Comparison of ENCODE assay signal across 28 cellular contexts in genomic region chr1:245611251-245611650, GRCh38.
"Had no signal": no experiment of that assay in that cellular context is flagged by ENCODE, and none has a peak within 500 bp of the region (broad histone marks: within the 10 kb centered on the region; RNA-seq: fewer than 3 reads in every experiment).

No MANE protein-coding gene starts in this region.

- H3K36me3 ChIP-seq: ascending aorta, colonic mucosa, WERI-Rb-1 had no signal

- H3K27me3 ChIP-seq: ascending aorta, cardiac muscle cell, colonic mucosa had no signal

- DNase-seq: activated CD4-positive, alpha-beta memory T cell treated with anti-CD3 and anti-CD28 coated beads, Interleukin-2, amount 10 ng/mL, durations not matched to agents 7 days and 5 days; activated CD4-positive, alpha-beta T cell treated with anti-CD3 and anti-CD28 coated beads for 1 hour; activated CD4-positive, alpha-beta T cell treated with anti-CD3 and anti-CD28 coated beads for 36 hours; activated CD4-positive, alpha-beta T cell treated with anti-CD3 and anti-CD28 coated beads for 48 hours; activated CD4-positive, alpha-beta T cell treated with anti-CD3 and anti-CD28 coated beads, Interleukin-2, amount 10 ng/mL, durations not matched to agents 7 days and 5 days; activated CD4-positive, alpha-beta T cell treated with anti-CD3 and anti-CD28 coated beads, Interleukin-2, amount 50 U/mL, for 48 hours; activated CD4-positive, CD25-positive, alpha-beta regulatory T cell; activated CD8-positive, alpha-beta memory T cell treated with anti-CD3 and anti-CD28 coated beads for 24 hours; activated CD8-positive, alpha-beta memory T cell treated with anti-CD3 and anti-CD28 coated beads, Interleukin-2, amount 10 ng/mL, durations not matched to agents 7 days and 5 days; activated CD8-positive, alpha-beta memory T cell treated with anti-CD3 and anti-CD28 coated beads, Interleukin-2, amount 50 U/mL, for 48 hours; activated CD8-positive, alpha-beta T cell treated with anti-CD3 and anti-CD28 coated beads, Interleukin-2, amount 10 ng/mL, durations not matched to agents 7 days and 5 days; activated effector memory CD4-positive, alpha-beta T cell treated with Interleukin-2 at 50 U/mL for 16 hours; activated gamma-delta T cell; activated naive CD4-positive, alpha-beta T cell treated with anti-CD3 and anti-CD28 coated beads, Interleukin-2, amount 10 ng/mL, durations not matched to agents 7 days and 5 days; activated naive CD4-positive, alpha-beta T cell treated with Interleukin-2 at 50 U/mL for 16 hours; activated naive CD8-positive, alpha-beta T cell treated with anti-CD3 and anti-CD28 coated beads, Interleukin-2, amount 10 ng/mL, durations not matched to agents 7 days and 5 days; activated naive CD8-positive, alpha-beta T cell treated with anti-CD3 and anti-CD28 coated beads, Interleukin-2, amount 50 U/mL, for 24 hours; activated T-cell treated with anti-CD3 and anti-CD28 coated beads, Interleukin-2, amount 50 U/mL, for 24 hours; activated T-cell treated with anti-CD3 and anti-CD28 coated beads, Interleukin-2, amount 50 U/mL, for 48 hours; amygdala; anterior cingulate cortex; caudate nucleus; cerebellar nuclear complex; colonic mucosa; T-helper 9 cell; WERI-Rb-1 had no signal

- H3K4me3 ChIP-seq: ascending aorta, cardiac muscle cell, colonic mucosa had no signal
